ENCODE assay signal across 8 cellular contexts in the genomic region with DNA sequence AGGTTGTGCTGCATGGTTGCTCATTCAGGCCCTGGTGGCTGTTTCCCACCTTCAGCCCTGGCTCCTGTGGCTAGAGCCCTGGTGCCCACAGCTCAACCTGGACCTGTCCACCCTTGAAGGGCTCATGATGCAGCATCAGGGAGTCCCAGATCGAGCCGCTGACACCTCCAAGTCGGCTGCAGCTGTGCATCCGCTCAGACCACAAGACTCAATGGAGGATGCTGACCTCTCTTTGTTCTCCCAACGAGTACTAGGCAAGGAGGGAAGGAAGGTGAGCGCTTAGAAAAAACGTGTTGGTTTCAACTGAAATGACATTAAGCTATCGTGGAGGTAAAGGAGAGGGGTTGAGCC. TPM values are rescaled to one million over a fixed set of nuclear protein-coding genes. Genes with fewer than 3 reads are reported as not detected.
DNase-seq lines count a peak whose midpoint lies in the region; ATAC-seq and TF ChIP-seq lines count a peak whose summit lies in the region.

No MANE protein-coding gene starts in this region.

- peaks cover 27% of the 10 kb centered on the region for H3K4me1 Mint-ChIP-seq in endothelial cell (ENCODE audit: unreplicated experiment)

- H4K20me1 ChIP-seq in DND-41 (ENCODE audit: insufficient read depth, low read length): no peaks in the 10 kb centered on the region
- no peaks in the 10 kb centered on the region for H4K20me1 ChIP-seq in osteoblast (ENCODE audit: insufficient read depth, low read length)

- peak overlapping the region; percentile 95 for H2AFZ ChIP-seq in DND-41 (ENCODE audit: low read depth, low read length)
- H2AFZ ChIP-seq in osteoblast (ENCODE audit: low read length): peak overlapping the region; percentile 88

- H3K27ac Mint-ChIP-seq in endothelial cell (ENCODE audit: unreplicated experiment): peak overlapping the region; percentile 83

- H3K79me2 ChIP-seq in DND-41 (ENCODE audit: insufficient read depth, low read length) (peaks cover 5% of the 10 kb centered on the region; the same call in 1 of the 2 replicates), osteoblast (ENCODE audit: insufficient read depth, low read length) (no peaks in the 10 kb centered on the region)

- DNase-seq in DND-41 (no peak), NCI-H128 (lab: John Stamatoyannopoulos, UW; ENCODE audit: unreplicated experiment) (peak; percentile 55), endothelial cell (ENCODE audit: low spot score) (no peak), osteoblast (ENCODE audit: insufficient read length, low spot score, missing footprints) (no peak), AG08395 (ENCODE audit: low spot score) (no peak), iPS-NIHi11 (ENCODE audit: low spot score) (no peak)
- DNase-seq in activated effector memory CD4-positive, alpha-beta T cell treated with anti-CD3 and anti-CD28 coated beads, Interleukin-2, amount 50 U/mL, for 16 hours: no peak

- H3K4me1 ChIP-seq in DND-41 (ENCODE audit: insufficient read depth, low read length): peaks cover 27% of the 10 kb centered on the region
- H3K4me1 ChIP-seq in osteoblast (ENCODE audit: insufficient read depth, low read length): peaks cover 16% of the 10 kb centered on the region

- TF ChIP-seq CTCF in DND-41 (IDR thresholded peaks at IDR 0.05; ENCODE audit: borderline replicate concordance, extremely low read depth, low read length, poor library complexity, severe bottlenecking): no peak
- TF ChIP-seq CTCF in endothelial cell (IDR thresholded peaks at IDR 0.05; ENCODE audit: unreplicated experiment): no peak
- TF ChIP-seq CTCF in osteoblast (IDR thresholded peaks at IDR 0.05; ENCODE audit: extremely low read depth, low read depth, low read length): no peak

- H3K9me3 ChIP-seq in DND-41 (ENCODE audit: insufficient read depth, low read length, severe bottlenecking): no peaks in the 10 kb centered on the region
- H3K9me3 ChIP-seq in osteoblast (ENCODE audit: low read depth, low read length): no peaks in the 10 kb centered on the region

- H3K9me3 Mint-ChIP-seq in endothelial cell (ENCODE audit: unreplicated experiment): no peaks in the 10 kb centered on the region

- peaks cover 8% of the 10 kb centered on the region for H3K27me3 Mint-ChIP-seq in endothelial cell (ENCODE audit: unreplicated experiment)

- H3K27ac ChIP-seq in DND-41 (ENCODE audit: low read length): peak overlapping the region; percentile 64
- H3K27ac ChIP-seq in osteoblast (ENCODE audit: low read depth, low read length): no peak overlapping the region

- ATAC-seq in DND-41 (ENCODE audit: insufficient read depth, low read depth) (peak; percentile 42), GM21717 (IDR thresholded peaks at IDR 0.05; ENCODE audit: unreplicated experiment) (peak; percentile 18)

- peaks cover 4% of the 10 kb centered on the region for H3K36me3 Mint-ChIP-seq in endothelial cell (ENCODE audit: low read depth, unreplicated experiment)

- no peaks in the 10 kb centered on the region for H3K36me3 ChIP-seq in DND-41 (ENCODE audit: insufficient read depth, low read length)
- no peaks in the 10 kb centered on the region for H3K36me3 ChIP-seq in osteoblast (ENCODE audit: insufficient read depth, low read length)

- peak overlapping the region; percentile 89 for H3K4me3 Mint-ChIP-seq in endothelial cell (ENCODE audit: unreplicated experiment)

- H3K4me2 ChIP-seq in DND-41 (ENCODE audit: insufficient read depth, low read length) (peak overlapping the region; percentile 76), osteoblast (ENCODE audit: insufficient read depth, low read length) (peak overlapping the region; percentile 75)

- H3K4me3 ChIP-seq in DND-41 (ENCODE audit: low read depth in 1 of 2, low read length in 2 of 2) (peak overlapping the region; percentile 39 to 62; a peak in 3 of 4 replicates), osteoblast (ENCODE audit: insufficient read depth, low read length) (peak overlapping the region; percentile 73)

- no peaks in the 10 kb centered on the region for H3K27me3 ChIP-seq in DND-41 (ENCODE audit: insufficient read depth, low read length, poor library complexity)
- H3K27me3 ChIP-seq in osteoblast (ENCODE audit: insufficient read depth, low read length): peaks cover 18% of the 10 kb centered on the region

- H3K9ac ChIP-seq in DND-41 (ENCODE audit: low read depth, low read length): peak overlapping the region; percentile 63

RNA-seq across cellular contexts. Expression of gene C10orf95, which starts 9.5 kb away (rescaled TPM):
- total RNA-seq in endothelial cell (ENCODE audit: unreplicated experiment) (0.18 TPM), osteoblast (not detected in 2 replicates)

RNA-seq across cellular contexts. Expression of gene CUEDC2, which starts 28.4 kb away (rescaled TPM):
- total RNA-seq in endothelial cell (ENCODE audit: unreplicated experiment) (72.9 TPM), osteoblast (46.7 and 46.9 TPM in 2 replicates)

RNA-seq across cellular contexts. Expression of gene FBXL15, which starts 40.2 kb away (rescaled TPM):
- total RNA-seq in endothelial cell (ENCODE audit: unreplicated experiment) (8.7 TPM), osteoblast (5.9 and 9.4 TPM in 2 replicates)

RNA-seq across cellular contexts. Expression of gene ACTR1A, which starts 41.7 kb away (rescaled TPM):
- total RNA-seq in endothelial cell (ENCODE audit: unreplicated experiment) (147 TPM), osteoblast (105 and 106 TPM in 2 replicates)

RNA-seq across cellular contexts. Expression of gene PSD, which starts 42.2 kb away (rescaled TPM):
- total RNA-seq in endothelial cell (ENCODE audit: unreplicated experiment) (0.31 TPM), osteoblast (0.29 and 0.72 TPM in 2 replicates)
